ENCODE assay signal across 19 cellular contexts in the genomic region with DNA sequence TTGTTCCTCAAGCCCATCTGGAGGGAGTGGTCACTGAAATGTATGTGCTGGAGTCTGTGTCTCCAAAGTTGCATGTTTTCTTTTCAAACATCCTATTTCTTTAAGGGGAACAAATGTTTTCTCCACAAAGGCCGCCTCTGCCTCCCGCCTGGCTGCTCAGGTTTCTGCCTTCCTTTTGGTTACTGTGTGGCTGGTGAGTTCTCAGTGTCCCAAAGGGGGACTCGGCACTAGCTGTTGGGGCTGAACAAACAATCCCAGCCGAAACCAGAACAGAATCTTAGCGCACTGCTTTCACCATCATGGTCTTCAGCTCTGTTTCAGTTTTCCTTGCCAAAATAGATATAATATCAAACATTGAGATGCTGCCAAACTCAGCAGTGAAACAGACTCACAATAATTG.
"Had no signal": no experiment of that assay in that cellular context is flagged by ENCODE, and none has a peak within 500 bp of the region (broad histone marks: within the 10 kb centered on the region; RNA-seq: fewer than 3 reads in every experiment).

No MANE protein-coding gene starts in this region.

- H3K4me3 Mint-ChIP-seq: activated CD8-positive, alpha-beta T cell treated with anti-CD3 and anti-CD28 coated beads, Interleukin-2, amount 10 ng/mL, durations not matched to agents 7 days and 5 days; stimulated activated naive CD8-positive, alpha-beta T cell treated with anti-CD3 and anti-CD28 coated beads, Interleukin-15, Interleukin-2, amounts not matched to agents 100 ng/mL and 50 ng/mL, for 24 hours had no signal

- DNase-seq: activated CD4-positive, alpha-beta T cell treated with anti-CD3 and anti-CD28 coated beads for 4 hours; activated CD8-positive, alpha-beta memory T cell treated with anti-CD3 and anti-CD28 coated beads, Interleukin-2, amount 50 U/mL, for 48 hours; activated CD8-positive, alpha-beta T cell treated with anti-CD3 and anti-CD28 coated beads, Interleukin-2, amount 10 ng/mL, durations not matched to agents 7 days and 5 days; activated naive CD4-positive, alpha-beta T cell; colonic mucosa; esophagus squamous epithelium; gastrocnemius medialis; heart right ventricle; midbrain; nucleus accumbens; psoas muscle; stimulated activated CD4-positive, alpha-beta T cell treated with anti-CD3 and anti-CD28 coated beads, Interleukin-15, amount 100 ng/mL, for 24 hours; stimulated activated CD4-positive, alpha-beta T cell treated with anti-CD3 and anti-CD28 coated beads, Interleukin-4, amount 100 ng/mL, for 24 hours; T-helper 9 cell; tibial artery; uterus had no signal

- H3K36me3 ChIP-seq: ascending aorta, cardiac muscle cell, colonic mucosa, esophagus squamous epithelium, gastrocnemius medialis, heart right ventricle, tibial artery, uterus had no signal

- H3K9me3 ChIP-seq: ascending aorta, colonic mucosa, esophagus squamous epithelium, gastrocnemius medialis, heart right ventricle, psoas muscle, tibial artery, uterus had no signal

- ATAC-seq: activated CD8-positive, alpha-beta T cell treated with anti-CD3 and anti-CD28 coated beads, Interleukin-2, amount 10 ng/mL, durations not matched to agents 7 days and 5 days; gastrocnemius medialis; psoas muscle had no signal

- H3K27me3 Mint-ChIP-seq: stimulated activated naive CD8-positive, alpha-beta T cell treated with anti-CD3 and anti-CD28 coated beads, Interleukin-15, Interleukin-2, amounts not matched to agents 100 ng/mL and 50 ng/mL, for 24 hours had no signal

- H3K27me3 ChIP-seq: ascending aorta, cardiac muscle cell, colonic mucosa, esophagus squamous epithelium, gastrocnemius medialis, tibial artery, uterus had no signal

- H3K4me1 ChIP-seq: ascending aorta, colonic mucosa, esophagus squamous epithelium, gastrocnemius medialis, psoas muscle, tibial artery, uterus had no signal

- H3K4me3 ChIP-seq: cardiac muscle cell, colonic mucosa, esophagus squamous epithelium, gastrocnemius medialis, heart right ventricle, psoas muscle, tibial artery, uterus had no signal

- H3K9me3 Mint-ChIP-seq: stimulated activated naive CD8-positive, alpha-beta T cell treated with anti-CD3 and anti-CD28 coated beads, Interleukin-15, Interleukin-2, amounts not matched to agents 100 ng/mL and 50 ng/mL, for 24 hours had no signal

- H3K27ac ChIP-seq: ascending aorta, cardiac muscle cell, colonic mucosa, esophagus squamous epithelium, gastrocnemius medialis, heart right ventricle, psoas muscle, tibial artery, uterus had no signal

- H3K27ac Mint-ChIP-seq: activated CD8-positive, alpha-beta T cell treated with anti-CD3 and anti-CD28 coated beads, Interleukin-2, amount 10 ng/mL, durations not matched to agents 7 days and 5 days; stimulated activated naive CD8-positive, alpha-beta T cell treated with anti-CD3 and anti-CD28 coated beads, Interleukin-15, Interleukin-2, amounts not matched to agents 100 ng/mL and 50 ng/mL, for 24 hours had no signal
